1 cellular context compared by ENCODE assay signal in genomic region chr9:130448035-130448624, GRCh38.
TF ChIP-seq lines count a peak whose summit lies in the region.

No MANE protein-coding gene starts in this region.

TF ChIP-seq in K562, 482 proteins besides CTCF, POLR2A, EP300 and RAD21 (continued from another document):
- TF ChIP-seq, protein P1, sequence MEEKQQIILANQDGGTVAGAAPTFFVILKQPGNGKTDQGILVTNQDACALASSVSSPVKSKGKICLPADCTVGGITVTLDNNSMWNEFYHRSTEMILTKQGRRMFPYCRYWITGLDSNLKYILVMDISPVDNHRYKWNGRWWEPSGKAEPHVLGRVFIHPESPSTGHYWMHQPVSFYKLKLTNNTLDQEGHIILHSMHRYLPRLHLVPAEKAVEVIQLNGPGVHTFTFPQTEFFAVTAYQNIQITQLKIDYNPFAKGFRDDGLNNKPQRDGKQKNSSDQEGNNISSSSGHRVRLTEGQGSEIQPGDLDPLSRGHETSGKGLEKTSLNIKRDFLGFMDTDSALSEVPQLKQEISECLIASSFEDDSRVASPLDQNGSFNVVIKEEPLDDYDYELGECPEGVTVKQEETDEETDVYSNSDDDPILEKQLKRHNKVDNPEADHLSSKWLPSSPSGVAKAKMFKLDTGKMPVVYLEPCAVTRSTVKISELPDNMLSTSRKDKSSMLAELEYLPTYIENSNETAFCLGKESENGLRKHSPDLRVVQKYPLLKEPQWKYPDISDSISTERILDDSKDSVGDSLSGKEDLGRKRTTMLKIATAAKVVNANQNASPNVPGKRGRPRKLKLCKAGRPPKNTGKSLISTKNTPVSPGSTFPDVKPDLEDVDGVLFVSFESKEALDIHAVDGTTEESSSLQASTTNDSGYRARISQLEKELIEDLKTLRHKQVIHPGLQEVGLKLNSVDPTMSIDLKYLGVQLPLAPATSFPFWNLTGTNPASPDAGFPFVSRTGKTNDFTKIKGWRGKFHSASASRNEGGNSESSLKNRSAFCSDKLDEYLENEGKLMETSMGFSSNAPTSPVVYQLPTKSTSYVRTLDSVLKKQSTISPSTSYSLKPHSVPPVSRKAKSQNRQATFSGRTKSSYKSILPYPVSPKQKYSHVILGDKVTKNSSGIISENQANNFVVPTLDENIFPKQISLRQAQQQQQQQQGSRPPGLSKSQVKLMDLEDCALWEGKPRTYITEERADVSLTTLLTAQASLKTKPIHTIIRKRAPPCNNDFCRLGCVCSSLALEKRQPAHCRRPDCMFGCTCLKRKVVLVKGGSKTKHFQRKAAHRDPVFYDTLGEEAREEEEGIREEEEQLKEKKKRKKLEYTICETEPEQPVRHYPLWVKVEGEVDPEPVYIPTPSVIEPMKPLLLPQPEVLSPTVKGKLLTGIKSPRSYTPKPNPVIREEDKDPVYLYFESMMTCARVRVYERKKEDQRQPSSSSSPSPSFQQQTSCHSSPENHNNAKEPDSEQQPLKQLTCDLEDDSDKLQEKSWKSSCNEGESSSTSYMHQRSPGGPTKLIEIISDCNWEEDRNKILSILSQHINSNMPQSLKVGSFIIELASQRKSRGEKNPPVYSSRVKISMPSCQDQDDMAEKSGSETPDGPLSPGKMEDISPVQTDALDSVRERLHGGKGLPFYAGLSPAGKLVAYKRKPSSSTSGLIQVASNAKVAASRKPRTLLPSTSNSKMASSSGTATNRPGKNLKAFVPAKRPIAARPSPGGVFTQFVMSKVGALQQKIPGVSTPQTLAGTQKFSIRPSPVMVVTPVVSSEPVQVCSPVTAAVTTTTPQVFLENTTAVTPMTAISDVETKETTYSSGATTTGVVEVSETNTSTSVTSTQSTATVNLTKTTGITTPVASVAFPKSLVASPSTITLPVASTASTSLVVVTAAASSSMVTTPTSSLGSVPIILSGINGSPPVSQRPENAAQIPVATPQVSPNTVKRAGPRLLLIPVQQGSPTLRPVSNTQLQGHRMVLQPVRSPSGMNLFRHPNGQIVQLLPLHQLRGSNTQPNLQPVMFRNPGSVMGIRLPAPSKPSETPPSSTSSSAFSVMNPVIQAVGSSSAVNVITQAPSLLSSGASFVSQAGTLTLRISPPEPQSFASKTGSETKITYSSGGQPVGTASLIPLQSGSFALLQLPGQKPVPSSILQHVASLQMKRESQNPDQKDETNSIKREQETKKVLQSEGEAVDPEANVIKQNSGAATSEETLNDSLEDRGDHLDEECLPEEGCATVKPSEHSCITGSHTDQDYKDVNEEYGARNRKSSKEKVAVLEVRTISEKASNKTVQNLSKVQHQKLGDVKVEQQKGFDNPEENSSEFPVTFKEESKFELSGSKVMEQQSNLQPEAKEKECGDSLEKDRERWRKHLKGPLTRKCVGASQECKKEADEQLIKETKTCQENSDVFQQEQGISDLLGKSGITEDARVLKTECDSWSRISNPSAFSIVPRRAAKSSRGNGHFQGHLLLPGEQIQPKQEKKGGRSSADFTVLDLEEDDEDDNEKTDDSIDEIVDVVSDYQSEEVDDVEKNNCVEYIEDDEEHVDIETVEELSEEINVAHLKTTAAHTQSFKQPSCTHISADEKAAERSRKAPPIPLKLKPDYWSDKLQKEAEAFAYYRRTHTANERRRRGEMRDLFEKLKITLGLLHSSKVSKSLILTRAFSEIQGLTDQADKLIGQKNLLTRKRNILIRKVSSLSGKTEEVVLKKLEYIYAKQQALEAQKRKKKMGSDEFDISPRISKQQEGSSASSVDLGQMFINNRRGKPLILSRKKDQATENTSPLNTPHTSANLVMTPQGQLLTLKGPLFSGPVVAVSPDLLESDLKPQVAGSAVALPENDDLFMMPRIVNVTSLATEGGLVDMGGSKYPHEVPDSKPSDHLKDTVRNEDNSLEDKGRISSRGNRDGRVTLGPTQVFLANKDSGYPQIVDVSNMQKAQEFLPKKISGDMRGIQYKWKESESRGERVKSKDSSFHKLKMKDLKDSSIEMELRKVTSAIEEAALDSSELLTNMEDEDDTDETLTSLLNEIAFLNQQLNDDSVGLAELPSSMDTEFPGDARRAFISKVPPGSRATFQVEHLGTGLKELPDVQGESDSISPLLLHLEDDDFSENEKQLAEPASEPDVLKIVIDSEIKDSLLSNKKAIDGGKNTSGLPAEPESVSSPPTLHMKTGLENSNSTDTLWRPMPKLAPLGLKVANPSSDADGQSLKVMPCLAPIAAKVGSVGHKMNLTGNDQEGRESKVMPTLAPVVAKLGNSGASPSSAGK (IDR thresholded peaks at IDR 0.05): peak; percentile 90
- TF ChIP-seq CC2D1A (IDR thresholded peaks at IDR 0.05): no peak
- TF ChIP-seq, protein P2, sequence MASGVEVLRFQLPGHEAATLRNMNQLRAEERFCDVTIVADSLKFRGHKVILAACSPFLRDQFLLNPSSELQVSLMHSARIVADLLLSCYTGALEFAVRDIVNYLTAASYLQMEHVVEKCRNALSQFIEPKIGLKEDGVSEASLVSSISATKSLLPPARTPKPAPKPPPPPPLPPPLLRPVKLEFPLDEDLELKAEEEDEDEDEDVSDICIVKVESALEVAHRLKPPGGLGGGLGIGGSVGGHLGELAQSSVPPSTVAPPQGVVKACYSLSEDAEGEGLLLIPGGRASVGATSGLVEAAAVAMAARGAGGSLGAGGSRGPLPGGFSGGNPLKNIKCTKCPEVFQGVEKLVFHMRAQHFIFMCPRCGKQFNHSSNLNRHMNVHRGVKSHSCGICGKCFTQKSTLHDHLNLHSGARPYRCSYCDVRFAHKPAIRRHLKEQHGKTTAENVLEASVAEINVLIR (CRISPR knock-in tag; IDR thresholded peaks at IDR 0.05): no peak
- peak; percentile 76; the same call in 1 of the 2 replicates for TF ChIP-seq SPI1 (IDR thresholded peaks at IDR 0.05; ENCODE audit: borderline replicate concordance, low read depth, low read length)
- TF ChIP-seq PCBP2 (IDR thresholded peaks at IDR 0.05; ENCODE audit: low read depth, low read length, poor library complexity, severe bottlenecking): no peak
- TF ChIP-seq LARP7 (IDR thresholded peaks at IDR 0.05): no peak
- no peak for TF ChIP-seq FOXK2 (conservative IDR thresholded peaks at IDR 0.05 in 1 of 2, IDR thresholded peaks at IDR 0.05 in 1 of 2; ENCODE audit: low read depth in 2 of 2)
- TF ChIP-seq ZKSCAN8 (CRISPR knock-in tag; IDR thresholded peaks at IDR 0.05): no peak
- TF ChIP-seq TCF7 (IDR thresholded peaks at IDR 0.05; ENCODE audit: borderline replicate concordance): no peak
- peak; percentile 50 for TF ChIP-seq NFRKB (IDR thresholded peaks at IDR 0.05; ENCODE audit: low read depth)
- TF ChIP-seq MYC (IDR thresholded peaks at IDR 0.05; ENCODE audit: low read depth, low read length): peak; percentile 98
- TF ChIP-seq MYC (CRISPR knock-in tag; IDR thresholded peaks at IDR 0.05; ENCODE audit: borderline replicate concordance, low read depth): peak; percentile 93
- no peak for TF ChIP-seq HMGN3 (IDR thresholded peaks at IDR 0.05; ENCODE audit: borderline replicate concordance, extremely low read depth, insufficient read length, low read depth, low read length)
- no peak for TF ChIP-seq ZFP30 (CRISPR knock-in tag; IDR thresholded peaks at IDR 0.05; ENCODE audit: borderline replicate concordance)
- TF ChIP-seq ZBTB40 (IDR thresholded peaks at IDR 0.05): no peak
- TF ChIP-seq ZBTB40 (CRISPR knock-in tag; IDR thresholded peaks at IDR 0.05): no peak
- TF ChIP-seq ZNF146 (CRISPR knock-in tag; IDR thresholded peaks at IDR 0.05; ENCODE audit: unreplicated experiment): no peak
- TF ChIP-seq MTA3 (IDR thresholded peaks at IDR 0.05; ENCODE audit: borderline replicate concordance): peak; percentile 71; the same call in 1 of the 2 replicates
- peak; percentile 90 for TF ChIP-seq IRF9 (tag; IDR thresholded peaks at IDR 0.05)
- TF ChIP-seq NRF1 (conservative IDR thresholded peaks at IDR 0.05 in 1 of 2, IDR thresholded peaks at IDR 0.05 in 1 of 2): peak; percentile 25 to 51; a peak in 1 of 4 replicates
- no peak for TF ChIP-seq POLR3A (IDR thresholded peaks at IDR 0.05; ENCODE audit: borderline replicate concordance, extremely low read depth, insufficient read depth, insufficient read length)
TF ChIP-seq in K562: peak in this region for 80.
